11 cellular contexts compared by ENCODE assay signal in genomic region chr17:50954641-50955121, GRCh38.
A peak's percentile ranks its signal among the peaks of the same experiment; 100 is the strongest.
DNase-seq lines count a peak whose midpoint lies in the region; ATAC-seq and TF ChIP-seq lines count a peak whose summit lies in the region.
"Had no signal": no experiment of that assay in that cellular context is flagged by ENCODE, and none has a peak within 500 bp of the region (broad histone marks: within the 10 kb centered on the region; RNA-seq: fewer than 3 reads in every experiment).

No MANE protein-coding gene starts in this region.

- 84% methylated on average over 7 of the region's 8 CpGs; no CpG with 5 or more reads in 1 of the 2 donors for WGBS in gastroesophageal sphincter (ENCODE audit: low coverage in 1 of 2), 2 donors
- 61% methylated on average over 8 of the region's 8 CpGs for WGBS in prostate gland

- no peak overlapping the region for H3K4me3 Mint-ChIP-seq in stimulated activated memory B cell treated with anti-CD40 and anti-IgM and Interleukin-4, amounts not matched to agents 10 μg/mL and 1 μg/mL and 100 μg/mL, for 72 hours

- TF ChIP-seq POLR2A in gastroesophageal sphincter (IDR thresholded peaks at IDR 0.05) = no peak
- TF ChIP-seq POLR2A in prostate gland (IDR thresholded peaks at IDR 0.05) = no peak

- peaks cover 21% of the 10 kb centered on the region for H3K4me1 Mint-ChIP-seq in stimulated activated memory B cell treated with anti-CD40 and anti-IgM and Interleukin-4, amounts not matched to agents 10 μg/mL and 1 μg/mL and 100 μg/mL, for 72 hours

- in situ Hi-C loops in Panc1 (cut with HindIII; ENCODE audit: low pct_unique_long_range_greater_than_20kb, low sequenced_read_pairs) = no loop called here

- no TSS peak for BruUV-seq in Panc1 (replicated peaks; lab: Mats Ljungman, UMichigan)

- ATAC-seq in Panc1 (no peak), gastroesophageal sphincter (no peak), HG03354 (IDR thresholded peaks at IDR 0.05; ENCODE audit: poor library complexity, severe bottlenecking, unreplicated experiment) (no peak)
- ATAC-seq in stimulated activated memory B cell treated with anti-CD40 and anti-IgM and Interleukin-4, amounts not matched to agents 10 μg/mL and 1 μg/mL and 100 μg/mL, for 72 hours = no peak
- ATAC-seq: K562 had no signal

- no peak for TF ChIP-seq EP300 in gastroesophageal sphincter (IDR thresholded peaks at IDR 0.05)

- H3K9me3 Mint-ChIP-seq in stimulated activated memory B cell treated with anti-CD40 and anti-IgM and Interleukin-4, amounts not matched to agents 10 μg/mL and 1 μg/mL and 100 μg/mL, for 72 hours = no peaks in the 10 kb centered on the region

- H3K9me3 ChIP-seq in Panc1 (ENCODE audit: control insufficient read depth, insufficient read depth, low read depth, low read length) (no peaks in the 10 kb centered on the region), gastroesophageal sphincter (no peaks in the 10 kb centered on the region), prostate gland (no peaks in the 10 kb centered on the region)

- H3K27ac ChIP-seq in Panc1 (ENCODE audit: low read length) = peak overlapping the region; percentile 27; the same call in 1 of the 2 replicates
- H3K27ac ChIP-seq in gastroesophageal sphincter = peak overlapping the region in 3 of 4 donors; percentile 69 to 92 (median 73)
- peak overlapping the region; percentile 56 to 73 for H3K27ac ChIP-seq in prostate gland

- POLR2A ChIA-PET in Panc1 (lab: Charles Lee) = interaction anchor here (0.6 kb wide), 1 partner anchor 94 kb away, joined by 3 read pairs; no protein-coding TSS in a partner anchor

- no peak overlapping the region for H3K27ac Mint-ChIP-seq in stimulated activated memory B cell treated with anti-CD40 and anti-IgM and Interleukin-4, amounts not matched to agents 10 μg/mL and 1 μg/mL and 100 μg/mL, for 72 hours

- DNase-seq in D341Med (ENCODE audit: low spot score) (peak; percentile 46), Panc1 (ENCODE audit: low read depth, low spot score) (no peak), prostate gland (ENCODE audit: low spot score) (no peak), NCI-H446 (lab: John Stamatoyannopoulos, UW) (no peak), pons (ENCODE audit: low spot score) (no peak)
- DNase-seq: activated CD4-positive, alpha-beta T cell treated with anti-CD3 and anti-CD28 coated beads, Interleukin-2, amount 50 U/mL, for 4 hours; DMS 273 treated with DMSO at 0.1 percent for 48 hours had no signal

- no peak for TF ChIP-seq CTCF in Panc1 (IDR thresholded peaks at IDR 0.05)
- TF ChIP-seq CTCF in gastroesophageal sphincter (IDR thresholded peaks at IDR 0.05) = no peak
- no peak for TF ChIP-seq CTCF in prostate gland (IDR thresholded peaks at IDR 0.05)

- H3K27me3 ChIP-seq in Panc1 (ENCODE audit: control insufficient read depth, insufficient read depth, low read length) = no peaks in the 10 kb centered on the region
- H3K27me3 ChIP-seq in gastroesophageal sphincter = no peaks in the 10 kb centered on the region
- H3K27me3 ChIP-seq in prostate gland (replicated peaks; ENCODE audit: insufficient read depth) = no peaks in the 10 kb centered on the region

- intact Hi-C loops in Panc1 (cut with micrococcal nuclease; ENCODE audit: unreplicated experiment) = loop anchor here (5.0 kb wide), 1 partner anchor 172 kb away; no protein-coding TSS in a partner anchor
- intact Hi-C loops in prostate gland (cut with DNase I) = loop anchor here (2.0 to 10.0 kb wide), 3 partner anchors 90 to 410 kb away; partner anchors contain the start of gene SPATA20

- H3K4me1 ChIP-seq in Panc1 (ENCODE audit: control insufficient read depth, insufficient read depth, low read length) (peaks cover 27% of the 10 kb centered on the region), gastroesophageal sphincter (peaks cover 0 to 63% (median 34%) of the 10 kb centered on the region in 3 donors), prostate gland (replicated peaks) (peaks cover 7% of the 10 kb centered on the region)

- H3K4me3 ChIP-seq in Panc1 (ENCODE audit: low read depth in 2 of 2, low read length in 2 of 2) (no peak overlapping the region), gastroesophageal sphincter (no peak overlapping the region), prostate gland (no peak overlapping the region)
- H3K4me3 ChIP-seq: K562 had no signal

- no peaks in the 10 kb centered on the region for H3K36me3 ChIP-seq in Panc1 (ENCODE audit: control insufficient read depth, insufficient read depth, low read length)
- H3K36me3 ChIP-seq in gastroesophageal sphincter = peaks cover 0 to 11% of the 10 kb centered on the region in 2 donors
- no peaks in the 10 kb centered on the region for H3K36me3 ChIP-seq in prostate gland

- CTCF ChIA-PET in Panc1 (lab: Charles Lee) = interaction anchor here (1.3 kb wide), 1 partner anchor 91 kb away, joined by 5 read pairs; no protein-coding TSS in a partner anchor

- no peaks in the 10 kb centered on the region for H3K36me3 Mint-ChIP-seq in stimulated activated memory B cell treated with anti-CD40 and anti-IgM and Interleukin-4, amounts not matched to agents 10 μg/mL and 1 μg/mL and 100 μg/mL, for 72 hours

- peaks cover 23% of the 10 kb centered on the region for H3K27me3 Mint-ChIP-seq in stimulated activated memory B cell treated with anti-CD40 and anti-IgM and Interleukin-4, amounts not matched to agents 10 μg/mL and 1 μg/mL and 100 μg/mL, for 72 hours
